In the genomic region with DNA sequence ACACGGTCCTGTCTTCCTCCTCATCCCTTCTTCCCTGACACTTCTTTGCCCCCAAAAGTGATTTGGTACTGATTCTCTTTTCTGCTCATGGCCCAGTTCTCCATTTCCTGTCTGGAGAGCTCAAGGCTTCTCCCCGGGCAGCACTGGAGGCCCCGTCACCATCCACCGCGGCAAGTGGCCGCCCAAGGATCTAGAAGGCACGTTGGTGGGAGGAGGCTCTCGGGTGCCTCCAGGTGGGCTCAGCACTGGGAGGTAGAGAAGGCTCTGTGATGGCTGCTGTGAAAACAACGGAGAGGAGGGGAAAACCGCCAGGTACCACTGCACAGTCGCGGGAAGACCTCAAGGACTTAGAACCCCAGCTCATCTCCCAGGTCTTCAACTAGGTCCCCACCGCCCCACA, we compare ENCODE assay signal across 27 cellular contexts.
"Had no signal": no experiment of that assay in that cellular context is flagged by ENCODE, and none has a peak within 500 bp of the region (broad histone marks: within the 10 kb centered on the region; RNA-seq: fewer than 3 reads in every experiment).

No MANE protein-coding gene starts in this region.

- H3K9me3 Mint-ChIP-seq: activated CD4-positive, alpha-beta memory T cell treated with anti-CD3 and anti-CD28 coated beads, Interleukin-2, amount 10 ng/mL, durations not matched to agents 7 days and 5 days; activated naive CD4-positive, alpha-beta T cell treated with anti-CD3 and anti-CD28 coated beads, Interleukin-2, amount 10 ng/mL, durations not matched to agents 7 days and 5 days; activated naive CD8-positive, alpha-beta T cell treated with anti-CD3 and anti-CD28 coated beads, Interleukin-2, amount 10 ng/mL, durations not matched to agents 7 days and 5 days; activated T-helper 17 cell treated with anti-CD3 and anti-CD28 coated beads, Interleukin-2, amount 50 U/mL, for 72 hours; central memory CD8-positive, alpha-beta T cell had no signal

- H3K27ac ChIP-seq: adrenal gland, KMS-11, SJCRH30, VCaP had no signal

- H3K9ac ChIP-seq: KMS-11, SK-N-SH had no signal

- H3K4me3 Mint-ChIP-seq: activated CD4-positive, alpha-beta memory T cell treated with anti-CD3 and anti-CD28 coated beads, Interleukin-2, amount 10 ng/mL, durations not matched to agents 7 days and 5 days; activated naive CD4-positive, alpha-beta T cell treated with anti-CD3 and anti-CD28 coated beads, Interleukin-2, amount 10 ng/mL, durations not matched to agents 7 days and 5 days; activated naive CD8-positive, alpha-beta T cell treated with anti-CD3 and anti-CD28 coated beads, Interleukin-2, amount 10 ng/mL, durations not matched to agents 7 days and 5 days; activated T-helper 17 cell treated with anti-CD3 and anti-CD28 coated beads, Interleukin-2, amount 50 U/mL, for 72 hours; central memory CD8-positive, alpha-beta T cell had no signal

- ATAC-seq: Right ventricle myocardium inferior had no signal

- H3K4me1 ChIP-seq: adrenal gland had no signal

- DNase-seq: activated CD4-positive, alpha-beta memory T cell treated with anti-CD3 and anti-CD28 coated beads, Interleukin-2, amount 10 ng/mL, durations not matched to agents 7 days and 5 days; activated CD4-positive, alpha-beta T cell treated with anti-CD3 and anti-CD28 coated beads, Interleukin-2, amount 50 U/mL, for 1 hour; activated CD4-positive, CD25-positive, alpha-beta regulatory T cell; activated gamma-delta T cell; activated naive CD4-positive, alpha-beta T cell treated with anti-CD3 and anti-CD28 coated beads, Interleukin-2, amount 10 ng/mL, durations not matched to agents 7 days and 5 days; activated naive CD8-positive, alpha-beta T cell treated with anti-CD3 and anti-CD28 coated beads, Interleukin-2, amount 10 ng/mL, durations not matched to agents 7 days and 5 days; activated T-cell treated with anti-CD3 and anti-CD28 coated beads for 4 hours; activated T-cell treated with anti-CD3 and anti-CD28 coated beads, Interleukin-2, amount 50 U/mL, for 48 hours; adrenal gland; anterior cingulate cortex; MG63; MV-4-11; NCI-H1092 treated with DMSO at 0.1 percent for 48 hours; NCI-H1436; NCI-H1694 treated with DMSO at 0.1 percent for 48 hours; NCI-H2029 treated with DMSO at 0.1 percent for 48 hours; NCI-H345; NCI-H526 treated with DMSO at 0.1 percent for 48 hours; NCI-H82; SJCRH30; SK-N-SH; T-helper 1 cell had no signal

- H3K4me1 Mint-ChIP-seq: activated T-helper 17 cell treated with anti-CD3 and anti-CD28 coated beads, Interleukin-2, amount 50 U/mL, for 72 hours had no signal

- H3K36me3 ChIP-seq: SJCRH30 had no signal

- H3K9me3 ChIP-seq: adrenal gland, MG63, SJCRH30, SK-N-SH had no signal

- H3K27ac Mint-ChIP-seq: activated CD4-positive, alpha-beta memory T cell treated with anti-CD3 and anti-CD28 coated beads, Interleukin-2, amount 10 ng/mL, durations not matched to agents 7 days and 5 days; activated naive CD8-positive, alpha-beta T cell treated with anti-CD3 and anti-CD28 coated beads, Interleukin-2, amount 10 ng/mL, durations not matched to agents 7 days and 5 days; activated T-helper 17 cell treated with anti-CD3 and anti-CD28 coated beads, Interleukin-2, amount 50 U/mL, for 72 hours had no signal

- H3K27me3 ChIP-seq: adrenal gland, MG63, SJCRH30 had no signal

- H3K4me3 ChIP-seq: adrenal gland, MG63, SJCRH30 had no signal

- H3K27me3 Mint-ChIP-seq: activated CD4-positive, alpha-beta memory T cell treated with anti-CD3 and anti-CD28 coated beads, Interleukin-2, amount 10 ng/mL, durations not matched to agents 7 days and 5 days; activated naive CD4-positive, alpha-beta T cell treated with anti-CD3 and anti-CD28 coated beads, Interleukin-2, amount 10 ng/mL, durations not matched to agents 7 days and 5 days; activated naive CD8-positive, alpha-beta T cell treated with anti-CD3 and anti-CD28 coated beads, Interleukin-2, amount 10 ng/mL, durations not matched to agents 7 days and 5 days; activated T-helper 17 cell treated with anti-CD3 and anti-CD28 coated beads, Interleukin-2, amount 50 U/mL, for 72 hours; central memory CD8-positive, alpha-beta T cell had no signal

- H3K4me2 ChIP-seq: KMS-11, SK-N-SH had no signal
